25 cellular contexts compared by ENCODE assay signal in the genomic region with DNA sequence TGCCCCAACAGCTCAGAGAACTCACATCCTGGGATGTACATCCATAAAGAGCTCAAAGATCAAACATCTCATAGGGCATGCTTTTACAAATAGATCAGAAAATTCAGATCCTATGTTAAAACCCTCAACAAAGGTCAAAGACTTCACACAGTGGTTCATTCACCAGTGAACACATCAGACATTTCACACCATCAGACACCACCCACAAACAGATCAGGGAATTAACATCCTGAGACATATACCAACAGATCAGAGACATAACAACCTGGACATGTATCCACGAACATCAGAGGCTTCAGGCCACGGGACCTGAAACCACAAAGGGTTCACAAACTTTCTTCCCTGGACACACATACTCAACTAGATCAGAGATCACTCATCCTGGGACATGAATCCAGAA. TPM values are rescaled to one million over a fixed set of nuclear protein-coding genes. Genes with fewer than 3 reads are reported as not detected.
"Had no signal": no experiment of that assay in that cellular context is flagged by ENCODE, and none has a peak within 500 bp of the region (broad histone marks: within the 10 kb centered on the region; RNA-seq: fewer than 3 reads in every experiment).

No MANE protein-coding gene starts in this region.

- H3K4me3 Mint-ChIP-seq: activated naive CD4-positive, alpha-beta T cell treated with anti-CD3 and anti-CD28 coated beads for 36 hours; activated naive CD8-positive, alpha-beta T cell; activated T-cell treated with anti-CD3 and anti-CD28 coated beads, Interleukin-2, amount 50 U/mL, for 4 hours; T-helper 1 cell treated with Interleukin-12 subunit alpha and Interleukin-12 subunit beta and Interleukin-4 antibody, amounts not matched to agents 30 μg/mL and 1 μg/mL, for 36 hours; WTC11 had no signal

- H3K27ac Mint-ChIP-seq: activated naive CD4-positive, alpha-beta T cell treated with anti-CD3 and anti-CD28 coated beads for 36 hours; activated naive CD8-positive, alpha-beta T cell; T-helper 1 cell treated with Interleukin-12 subunit alpha and Interleukin-12 subunit beta and Interleukin-4 antibody, amounts not matched to agents 30 μg/mL and 1 μg/mL, for 36 hours; WTC11 had no signal

- H3K4me3 ChIP-seq: adrenal gland, MG63 had no signal

- H3K36me3 Mint-ChIP-seq: activated naive CD8-positive, alpha-beta T cell; WTC11 had no signal

- H3K9me3 ChIP-seq: adrenal gland, MG63 had no signal

- DNase-seq: activated CD4-positive, alpha-beta T cell treated with anti-CD3 and anti-CD28 coated beads for 48 hours; activated CD4-positive, alpha-beta T cell treated with anti-CD3 and anti-CD28 coated beads, Interleukin-2, amount 50 U/mL, for 4 hours; activated CD4-positive, CD25-positive, alpha-beta regulatory T cell treated with anti-CD3 and anti-CD28 coated beads, Interleukin-2, amount 50 U/mL, for 72 hours; activated CD8-positive, alpha-beta memory T cell treated with anti-CD3 and anti-CD28 coated beads for 24 hours; activated gamma-delta T cell; activated naive CD4-positive, alpha-beta T cell treated with anti-CD3 and anti-CD28 coated beads for 36 hours; activated T-cell treated with anti-CD3 and anti-CD28 coated beads, Interleukin-2, amount 50 U/mL, for 4 hours; adrenal gland; anterior cingulate cortex; MG63; MV-4-11; NCI-H1105; NCI-H1436; NCI-H1694 treated with DMSO at 0.1 percent for 48 hours; NCI-H2081; NCI-H510A treated with DMSO at 0.1 percent for 48 hours; NCI-H69; NK-92 treated with Interleukin-12 subunit alpha and Interleukin-12 subunit beta, amount 100 ng/mL, for 24 hours; PC-3; SHP77 had no signal

- H3K9me3 Mint-ChIP-seq: activated naive CD4-positive, alpha-beta T cell treated with anti-CD3 and anti-CD28 coated beads for 36 hours; activated T-cell treated with anti-CD3 and anti-CD28 coated beads, Interleukin-2, amount 50 U/mL, for 4 hours; T-helper 1 cell treated with Interleukin-12 subunit alpha and Interleukin-12 subunit beta and Interleukin-4 antibody, amounts not matched to agents 30 μg/mL and 1 μg/mL, for 36 hours; WTC11 had no signal

- H3K27me3 Mint-ChIP-seq: activated naive CD8-positive, alpha-beta T cell had no signal

- H3K36me3 ChIP-seq: adrenal gland, MG63 had no signal

- H3K4me1 Mint-ChIP-seq: WTC11 had no signal

- ATAC-seq: PC-3, WTC11 had no signal

- H3K4me1 ChIP-seq: adrenal gland had no signal

- H3K27ac ChIP-seq: adrenal gland had no signal

- H3K27me3 ChIP-seq: adrenal gland, MG63 had no signal

RNA-seq across cellular contexts. Expression of a gene that starts 41.6 kb away (rescaled TPM):
- total RNA-seq: activated naive CD4-positive, alpha-beta T cell treated with anti-CD3 and anti-CD28 coated beads for 36 hours; activated T-cell treated with anti-CD3 and anti-CD28 coated beads, Interleukin-2, amount 50 U/mL, for 4 hours; adrenal gland; cardiac septum; PC-3; SK-MEL-5; WTC11 had no signal
- polyA plus RNA-seq: adrenal gland had no signal
